8 cellular contexts compared by ENCODE assay signal in the genomic region with DNA sequence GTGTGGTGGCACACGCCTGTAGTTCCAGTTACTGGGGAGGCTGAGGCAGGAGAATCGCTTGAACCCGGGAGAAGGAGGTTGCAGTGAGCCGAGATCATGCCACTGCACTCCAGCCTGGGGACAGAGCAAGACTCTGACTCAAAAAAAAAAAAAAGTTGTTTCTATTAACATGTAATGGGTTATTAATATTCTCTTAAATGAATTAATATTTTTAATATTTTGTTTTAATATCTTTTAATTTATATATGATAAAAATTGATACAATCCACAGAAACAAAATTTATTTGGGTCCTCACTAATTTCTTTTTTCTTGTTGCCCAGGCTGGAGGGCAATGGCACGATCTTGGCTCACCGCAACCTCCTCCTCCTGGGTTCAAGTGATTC. TPM values are rescaled to one million over a fixed set of nuclear protein-coding genes. Genes with fewer than 3 reads are reported as not detected.
DNase-seq lines count a peak whose midpoint lies in the region; ATAC-seq and TF ChIP-seq lines count a peak whose summit lies in the region.
"Not testable (repeated sequence)": the region's sequence is repeated elsewhere in the genome, so short reads cannot be mapped to it uniquely, and the experiment has no call there.

No MANE protein-coding gene starts in this region.

- not testable (repeated sequence) for ATAC-seq in activated T-cell treated with anti-CD3 and anti-CD28 coated beads, Interleukin-2, amount 50 U/mL, for 4 hours; upper lobe of left lung (ENCODE audit: low FRiP score in 2 of 2)

- intact Hi-C loops in OCI-LY7 (cut with micrococcal nuclease; ENCODE audit: unreplicated experiment) (loop anchor here (1.0 to 2.0 kb wide), 2 partner anchors 20 to 28 kb away; no protein-coding TSS in a partner anchor), sigmoid colon (cut with DNase I) (loop anchor here (2.0 to 5.0 kb wide), 2 partner anchors 28 to 184 kb away; a partner anchor contains a TSS)

- BruUV-seq in OCI-LY7 (replicated peaks; lab: Mats Ljungman, UMichigan): not testable (repeated sequence)

- peaks cover 35% of the 10 kb centered on the region for H3K4me1 Mint-ChIP-seq in activated T-cell treated with anti-CD3 and anti-CD28 coated beads, Interleukin-2, amount 50 U/mL, for 4 hours (ENCODE audit: low read depth)

- TF ChIP-seq EP300 in sigmoid colon (IDR thresholded peaks at IDR 0.05); upper lobe of left lung (IDR thresholded peaks at IDR 0.05): not testable (repeated sequence)

- TF ChIP-seq CTCF in GM06990 (IDR thresholded peaks at IDR 0.05; ENCODE audit: insufficient read depth, low read length, poor library complexity, severe bottlenecking); OCI-LY7 (conservative IDR thresholded peaks at IDR 0.05; ENCODE audit: low read length); cardiac fibroblast (IDR thresholded peaks at IDR 0.05; ENCODE audit: low read depth, low read length); foreskin fibroblast (IDR thresholded peaks at IDR 0.05; ENCODE audit: low read depth, low read length); sigmoid colon (IDR thresholded peaks at IDR 0.05); upper lobe of left lung (IDR thresholded peaks at IDR 0.05): not testable (repeated sequence)

- H2AFZ ChIP-seq in OCI-LY7 (ENCODE audit: low read length): peak overlapping the region; percentile 98; the same call in 1 of the 2 replicates

- DNase-seq in GM06990 (ENCODE audit: extremely low read depth, insufficient read length); OCI-LY7 (ENCODE audit: low spot score); activated T-cell treated with anti-CD3 and anti-CD28 coated beads, Interleukin-2, amount 50 U/mL, for 4 hours; cardiac fibroblast (ENCODE audit: low read depth in 2 of 2); foreskin fibroblast; sigmoid colon; upper lobe of left lung: not testable (repeated sequence)

- peaks cover 14% of the 10 kb centered on the region for H3K79me2 ChIP-seq in OCI-LY7 (ENCODE audit: insufficient read depth, low read depth, low read length)

- H3K4me3 ChIP-seq in GM06990 (replicated peaks; ENCODE audit: low read depth, low read length) (peak overlapping the region; percentile 5; the same call in 1 of the 2 replicates), OCI-LY7 (ENCODE audit: low read depth, low read length, poor library complexity, severe bottlenecking) (peak overlapping the region; percentile 97), cardiac fibroblast (replicated peaks in 1 of 2; ENCODE audit: low read depth in 2 of 2, low read length in 2 of 2) (peak overlapping the region; percentile 32 to 99), foreskin fibroblast (ENCODE audit: low read depth in 1 of 2, low read length in 2 of 2) (peak overlapping the region; percentile 97 to 100), mesodermal cell (ENCODE audit: extremely low read depth, insufficient read depth, low read length, poor library complexity, severe bottlenecking) (peak overlapping the region; percentile 92), sigmoid colon (peak overlapping the region; percentile 78 to 98 (median 90)), upper lobe of left lung (peak overlapping the region in 3 of 4 donors; percentile 73 to 90 (median 76))

- not testable (repeated sequence) for H3K9me3 ChIP-seq in OCI-LY7 (ENCODE audit: low read length); mesodermal cell (ENCODE audit: control insufficient read depth, low read length); sigmoid colon; upper lobe of left lung

- not testable (repeated sequence) for H4K20me1 ChIP-seq in OCI-LY7 (ENCODE audit: insufficient read depth, low read length)

- POLR2A ChIA-PET in OCI-LY7 (lab: Charles Lee): not testable (repeated sequence)

- H3K27me3 Mint-ChIP-seq in activated T-cell treated with anti-CD3 and anti-CD28 coated beads, Interleukin-2, amount 50 U/mL, for 4 hours (ENCODE audit: low read depth): not testable (repeated sequence)

- H3K27me3 ChIP-seq in GM06990 (replicated peaks; ENCODE audit: control insufficient read depth, insufficient read depth, low read length); sigmoid colon; upper lobe of left lung: not testable (repeated sequence)

- WGBS in mesodermal cell (ENCODE audit: insufficient coverage in 2 of 2), 2 experiments: 90 to 100% methylated on average over 2 to 5 of the region's 6 CpGs
- WGBS in sigmoid colon, 2 donors: 92 to 95% methylated on average over 6 of the region's 6 CpGs
- WGBS in upper lobe of left lung, 2 donors: 90 to 91% methylated on average over 6 of the region's 6 CpGs

- peak overlapping the region; percentile 83 for H3K4me2 ChIP-seq in OCI-LY7 (ENCODE audit: low read length)

- H3K9me2 ChIP-seq in OCI-LY7 (ENCODE audit: insufficient read depth, low read length): not testable (repeated sequence)

- CTCF ChIA-PET in OCI-LY7 (lab: Charles Lee; ENCODE audit: unreplicated experiment): not testable (repeated sequence)

- H3K27ac ChIP-seq in OCI-LY7 (ENCODE audit: low read depth, low read length, poor library complexity, severe bottlenecking): peak overlapping the region; percentile 32
- H3K27ac ChIP-seq in mesodermal cell (ENCODE audit: low read depth, low read length, severe bottlenecking): not testable (repeated sequence)
- H3K27ac ChIP-seq in sigmoid colon: peak overlapping the region; percentile 98 to 100 (median 100)
- peak overlapping the region; percentile 98 to 100 (median 98) for H3K27ac ChIP-seq in upper lobe of left lung

- H3K4me1 ChIP-seq in OCI-LY7 (ENCODE audit: insufficient read depth, low read length, poor library complexity, severe bottlenecking) (peaks cover 16% of the 10 kb centered on the region), sigmoid colon (peaks cover 0 to 34% (median 26%) of the 10 kb centered on the region in 4 donors), upper lobe of left lung (peaks cover 27 to 35% (median 33%) of the 10 kb centered on the region in 4 donors)
- not testable (repeated sequence) for H3K4me1 ChIP-seq in mesodermal cell (ENCODE audit: control insufficient read depth, insufficient read depth, low read length, poor library complexity, severe bottlenecking)

- TF ChIP-seq POLR2A in sigmoid colon (IDR thresholded peaks at IDR 0.05); upper lobe of left lung (IDR thresholded peaks at IDR 0.05): not testable (repeated sequence)

- H3K36me3 ChIP-seq in GM06990 (ENCODE audit: control insufficient read depth, insufficient read depth, low read length): peaks cover 22% of the 10 kb centered on the region
- H3K36me3 ChIP-seq in OCI-LY7 (ENCODE audit: insufficient read depth, low read length): peaks cover 25% of the 10 kb centered on the region
- H3K36me3 ChIP-seq in mesodermal cell (ENCODE audit: control insufficient read depth, insufficient read depth, low read length): peaks cover 22% of the 10 kb centered on the region
- peaks cover 26 to 35% (median 28%) of the 10 kb centered on the region in 4 donors for H3K36me3 ChIP-seq in sigmoid colon
- peaks cover 25 to 36% (median 35%) of the 10 kb centered on the region in 4 donors for H3K36me3 ChIP-seq in upper lobe of left lung

- H3K36me3 Mint-ChIP-seq in activated T-cell treated with anti-CD3 and anti-CD28 coated beads, Interleukin-2, amount 50 U/mL, for 4 hours (ENCODE audit: insufficient read depth): peaks cover 33% of the 10 kb centered on the region

- not testable (repeated sequence) for H3K9me3 Mint-ChIP-seq in activated T-cell treated with anti-CD3 and anti-CD28 coated beads, Interleukin-2, amount 50 U/mL, for 4 hours

- peak overlapping the region; percentile 98 for H3K4me3 Mint-ChIP-seq in activated T-cell treated with anti-CD3 and anti-CD28 coated beads, Interleukin-2, amount 50 U/mL, for 4 hours

RNA-seq across cellular contexts. Expression of a gene that starts 0.6 kb away (rescaled TPM):
- total RNA-seq in OCI-LY7 (2014; rRNA removed; shearing (Covaris generic)): 131 and 156 TPM in 2 replicates
- total RNA-seq in OCI-LY7 (2022) (123 and 151 TPM in 2 replicates), sigmoid colon (100 to 1,000 TPM; 323 to 462 (median 387) TPM), upper lobe of left lung (1,000 to 10,000 TPM in 2 of 6 donors, 100 to 1,000 TPM in 4; 553 to 1,296 (median 975) TPM)
- total RNA-seq in activated T-cell treated with anti-CD3 and anti-CD28 coated beads, Interleukin-2, amount 50 U/mL, for 4 hours: 1,000 to 10,000 TPM in 1 of 3 donors, 100 to 1,000 TPM in 2; 695 to 1,026 (median 934) TPM
- polyA plus RNA-seq in mesodermal cell (2013, experiment 1 of 2): 110 TPM
- 75.1 TPM for polyA plus RNA-seq in mesodermal cell (2013, experiment 2 of 2)
- 100 to 1,000 TPM; 139 to 753 (median 181) TPM for polyA plus RNA-seq in sigmoid colon

Comparison
In these comparisons a context has a peak if more than half of its experiments do, and no peak if none do; other contexts are left out.
1. H3K4me3 ChIP-seq: peak in every context shown above with its lines; median percentile 98 in foreskin fibroblast; 97 in OCI-LY7; 92 in mesodermal cell; 90 in sigmoid colon; 76 in upper lobe of left lung; 66 in cardiac fibroblast; 5 in GM06990.